ENCODE assay signal across 12 cellular contexts in genomic region chr11:115194798-115195101, GRCh38.
DNase-seq lines count a peak whose midpoint lies in the region; ATAC-seq and TF ChIP-seq lines count a peak whose summit lies in the region.
"Had no signal": no experiment of that assay in that cellular context is flagged by ENCODE, and none has a peak within 500 bp of the region (broad histone marks: within the 10 kb centered on the region; RNA-seq: fewer than 3 reads in every experiment).

No MANE protein-coding gene starts in this region.

- H3K36me3 ChIP-seq in IMR-90 (ENCODE audit: control insufficient read depth, insufficient read depth, low read length) = no peaks in the 10 kb centered on the region
- no peaks in the 10 kb centered on the region for H3K36me3 ChIP-seq in left lung
- H3K36me3 ChIP-seq: HAP-1 had no signal

- H2BK15ac ChIP-seq in IMR-90 (ENCODE audit: low read depth, low read length) = no peak overlapping the region

- in situ Hi-C loops in IMR-90 (cut with MboI; ENCODE audit: low sequenced_read_pairs) = no loop called here

- H3K23ac ChIP-seq in IMR-90 (ENCODE audit: low read depth, low read length) = no peak overlapping the region

- no peak overlapping the region for H2BK120ac ChIP-seq in IMR-90 (ENCODE audit: low read depth, low read length)

- no peak overlapping the region for H3K4me2 ChIP-seq in IMR-90 (ENCODE audit: low read depth, low read length)

- no peak overlapping the region for H2AK9ac ChIP-seq in IMR-90 (replicated peaks; ENCODE audit: low read depth, low read length, poor library complexity)

- no peak overlapping the region for H3K27ac ChIP-seq in IMR-90 (ENCODE audit: insufficient read depth, low read length)
- H3K27ac ChIP-seq in left lung = peak overlapping the region in 1 of 2 donors; percentile 50

- H2BK20ac ChIP-seq in IMR-90 (ENCODE audit: low read depth, low read length) = no peak overlapping the region

- no peak overlapping the region for H3K4ac ChIP-seq in IMR-90 (ENCODE audit: low read depth, low read length)

- H3K27me3 Mint-ChIP-seq in activated CD4-positive, alpha-beta T cell treated with anti-CD3 and anti-CD28 coated beads, Interleukin-2, amount 10 ng/mL, durations not matched to agents 24 days and 14 days = peaks cover 3% of the 10 kb centered on the region

- no peak overlapping the region for H3K18ac ChIP-seq in IMR-90 (ENCODE audit: low read depth, low read length)

- no peak for TF ChIP-seq RAD21 in IMR-90 (IDR thresholded peaks at IDR 0.05; ENCODE audit: low read length)

- H2AFZ ChIP-seq in IMR-90 (replicated peaks; ENCODE audit: low read length, poor library complexity) = no peak overlapping the region

- H3K27ac Mint-ChIP-seq in activated CD4-positive, alpha-beta T cell treated with anti-CD3 and anti-CD28 coated beads, Interleukin-2, amount 10 ng/mL, durations not matched to agents 24 days and 14 days = no peak overlapping the region

- no peak overlapping the region for H3K9ac ChIP-seq in IMR-90 (ENCODE audit: low read depth, low read length)

- no peak for TF ChIP-seq CTCF in IMR-90 (conservative IDR thresholded peaks at IDR 0.05; ENCODE audit: low read depth, low read length)
- TF ChIP-seq CTCF in left lung (IDR thresholded peaks at IDR 0.05) = no peak

- ATAC-seq in GM21381 (IDR thresholded peaks at IDR 0.05; ENCODE audit: unreplicated experiment) (peak; percentile 16), IMR-90 (ENCODE audit: low read depth) (peak; percentile 43; the same call in 1 of the 2 replicates), left lung (peak; percentile 49), HG03432 (IDR thresholded peaks at IDR 0.05; ENCODE audit: unreplicated experiment) (no peak)

- H4K5ac ChIP-seq in IMR-90 (ENCODE audit: low read depth, low read length) = no peak overlapping the region

- no peak overlapping the region for H3K14ac ChIP-seq in IMR-90 (replicated peaks; ENCODE audit: low read depth, low read length)

- H3K36me3 Mint-ChIP-seq in activated CD4-positive, alpha-beta T cell treated with anti-CD3 and anti-CD28 coated beads, Interleukin-2, amount 10 ng/mL, durations not matched to agents 24 days and 14 days (ENCODE audit: low read depth) = no peaks in the 10 kb centered on the region

- no peak overlapping the region for H3K56ac ChIP-seq in IMR-90 (ENCODE audit: extremely low read depth, insufficient read depth, low read length)

- H3K9me3 Mint-ChIP-seq in activated CD4-positive, alpha-beta T cell treated with anti-CD3 and anti-CD28 coated beads, Interleukin-2, amount 10 ng/mL, durations not matched to agents 24 days and 14 days = peaks cover 3% of the 10 kb centered on the region

- no peak overlapping the region for H2AK5ac ChIP-seq in IMR-90 (ENCODE audit: low read depth, low read length)

- no peak overlapping the region for H4K91ac ChIP-seq in IMR-90 (ENCODE audit: insufficient read depth, low read depth, low read length)

- H3K4me3 ChIP-seq in IMR-90 (ENCODE audit: insufficient read depth, low read depth, low read length) = no peak overlapping the region
- no peak overlapping the region for H3K4me3 ChIP-seq in left lung
- H3K4me3 ChIP-seq: HAP-1 had no signal

- no CpG with 5 or more reads among the region's 5 CpGs for WGBS in IMR-90 (ENCODE audit: extremely low coverage in 2 of 2, insufficient read length in 1 of 2), 2 experiments

- no peaks in the 10 kb centered on the region for H3K79me1 ChIP-seq in IMR-90 (ENCODE audit: low read depth in 1 of 2, low read length in 2 of 2)

- H3K9me3 ChIP-seq in IMR-90 (ENCODE audit: control insufficient read depth, insufficient read depth, low read length) (no peaks in the 10 kb centered on the region), left lung (no peaks in the 10 kb centered on the region)
- H3K9me3 ChIP-seq: HAP-1 had no signal

- peak overlapping the region; percentile 11 for H3K4me3 Mint-ChIP-seq in activated CD4-positive, alpha-beta T cell treated with anti-CD3 and anti-CD28 coated beads, Interleukin-2, amount 10 ng/mL, durations not matched to agents 24 days and 14 days

- no peak overlapping the region for H4K8ac ChIP-seq in IMR-90 (ENCODE audit: low read depth in 2 of 2, low read length in 2 of 2)

- POLR2A ChIA-PET in IMR-90 (lab: Charles Lee; ENCODE audit: unreplicated experiment) = no interaction called here

- DNase-seq in activated CD4-positive, alpha-beta T cell treated with anti-CD3 and anti-CD28 coated beads, Interleukin-2, amount 10 ng/mL, durations not matched to agents 24 days and 14 days = no peak
- no peak for DNase-seq in activated CD4-positive, alpha-beta T cell treated with anti-CD3 and anti-CD28 coated beads, Interleukin-2, amount 50 U/mL, for 1 hour
- DNase-seq in IMR-90 = peak; percentile 76
- no peak for DNase-seq in left lung
- DNase-seq in NCI-H146 (lab: John Stamatoyannopoulos, UW) = no peak
- DNase-seq in DMS53 treated with DMSO at 0.1 percent for 48 hours (lab: John Stamatoyannopoulos, UW; ENCODE audit: unreplicated experiment) = no peak
- DNase-seq: activated effector memory CD4-positive, alpha-beta T cell treated with Interleukin-2 at 50 U/mL for 16 hours; dermis blood vessel endothelial cell; NCI-H510A treated with DMSO at 0.1 percent for 48 hours had no signal

- no peak overlapping the region for H2BK5ac ChIP-seq in IMR-90 (ENCODE audit: low read depth, low read length, poor library complexity, severe bottlenecking)

- no TSS peak for BruUV-seq in IMR-90 (replicated peaks; lab: Mats Ljungman, UMichigan)

- dilution Hi-C loops in IMR-90 (cut with HindIII; ENCODE audit: low sequenced_read_pairs, unreplicated experiment) = no loop called here

- H4K20me1 ChIP-seq in IMR-90 (ENCODE audit: insufficient read depth, low read length) = no peaks in the 10 kb centered on the region

- CTCF ChIA-PET in IMR-90 (lab: Yijun Ruan, JAX) = no interaction called here

- intact Hi-C loops in activated CD4-positive, alpha-beta T cell treated with anti-CD3 and anti-CD28 coated beads, Interleukin-2, amount 10 ng/mL, durations not matched to agents 24 days and 14 days (cut with micrococcal nuclease) = no loop called here
- intact Hi-C loops in IMR-90 (cut with micrococcal nuclease) = loop anchor here (5.0 kb wide), 1 partner anchor 118 kb away; no protein-coding TSS in a partner anchor
- intact Hi-C loops in left lung (cut with DNase I) = no loop called here

- peaks cover 9% of the 10 kb centered on the region for H3K4me1 ChIP-seq in IMR-90 (ENCODE audit: control insufficient read depth, insufficient read depth, low read length)
- peaks cover 0 to 4% of the 10 kb centered on the region in 2 donors for H3K4me1 ChIP-seq in left lung
- H3K4me1 ChIP-seq: HAP-1 had no signal

- H3K27me3 ChIP-seq in IMR-90 (ENCODE audit: control insufficient read depth, insufficient read depth, low read length) = no peaks in the 10 kb centered on the region
- no peaks in the 10 kb centered on the region for H3K27me3 ChIP-seq in left lung

- no peaks in the 10 kb centered on the region for H3K9me1 ChIP-seq in IMR-90 (ENCODE audit: insufficient read depth, low read length)

- no peak for TF ChIP-seq POLR2A in IMR-90 (IDR thresholded peaks at IDR 0.05; ENCODE audit: low read depth, low read length)

- peaks cover 4% of the 10 kb centered on the region for H3K4me1 Mint-ChIP-seq in activated CD4-positive, alpha-beta T cell treated with anti-CD3 and anti-CD28 coated beads, Interleukin-2, amount 10 ng/mL, durations not matched to agents 24 days and 14 days

TF ChIP-seq in IMR-90, 13 proteins besides CTCF, POLR2A, EP300 and RAD21:
- TF ChIP-seq MAFK (IDR thresholded peaks at IDR 0.05; ENCODE audit: low read depth, low read length) (no peak), FOS (IDR thresholded peaks at IDR 0.05; ENCODE audit: low read depth, low read length) (no peak), SMC3 (IDR thresholded peaks at IDR 0.05; ENCODE audit: low read depth, low read length) (no peak), CHD1 (IDR thresholded peaks at IDR 0.05; ENCODE audit: low read depth, low read length) (no peak), MXI1 (IDR thresholded peaks at IDR 0.05; ENCODE audit: borderline replicate concordance, low read depth, low read length) (no peak), CEBPB (IDR thresholded peaks at IDR 0.05; ENCODE audit: low read depth, low read length) (peak; percentile 78), BHLHE40 (IDR thresholded peaks at IDR 0.05; ENCODE audit: low read depth, low read length) (no peak), MAZ (IDR thresholded peaks at IDR 0.05; ENCODE audit: borderline replicate concordance, low read depth, low read length) (no peak), RFX5 (IDR thresholded peaks at IDR 0.05; ENCODE audit: low read depth, low read length) (no peak), USF2 (IDR thresholded peaks at IDR 0.05; ENCODE audit: low read depth, low read length) (0 out of 2 replicates have a peak, but pooled peaks have one; percentile 7), NFE2L2 (IDR thresholded peaks at IDR 0.05; ENCODE audit: low read depth, low read length) (no peak), RCOR1 (IDR thresholded peaks at IDR 0.05; ENCODE audit: insufficient replicate concordance, low read length) (no peak), ELK1 (IDR thresholded peaks at IDR 0.05; ENCODE audit: borderline replicate concordance, low read depth, low read length) (no peak)
